Comparison of ENCODE assay signal across 1 cellular context in the genomic region with DNA sequence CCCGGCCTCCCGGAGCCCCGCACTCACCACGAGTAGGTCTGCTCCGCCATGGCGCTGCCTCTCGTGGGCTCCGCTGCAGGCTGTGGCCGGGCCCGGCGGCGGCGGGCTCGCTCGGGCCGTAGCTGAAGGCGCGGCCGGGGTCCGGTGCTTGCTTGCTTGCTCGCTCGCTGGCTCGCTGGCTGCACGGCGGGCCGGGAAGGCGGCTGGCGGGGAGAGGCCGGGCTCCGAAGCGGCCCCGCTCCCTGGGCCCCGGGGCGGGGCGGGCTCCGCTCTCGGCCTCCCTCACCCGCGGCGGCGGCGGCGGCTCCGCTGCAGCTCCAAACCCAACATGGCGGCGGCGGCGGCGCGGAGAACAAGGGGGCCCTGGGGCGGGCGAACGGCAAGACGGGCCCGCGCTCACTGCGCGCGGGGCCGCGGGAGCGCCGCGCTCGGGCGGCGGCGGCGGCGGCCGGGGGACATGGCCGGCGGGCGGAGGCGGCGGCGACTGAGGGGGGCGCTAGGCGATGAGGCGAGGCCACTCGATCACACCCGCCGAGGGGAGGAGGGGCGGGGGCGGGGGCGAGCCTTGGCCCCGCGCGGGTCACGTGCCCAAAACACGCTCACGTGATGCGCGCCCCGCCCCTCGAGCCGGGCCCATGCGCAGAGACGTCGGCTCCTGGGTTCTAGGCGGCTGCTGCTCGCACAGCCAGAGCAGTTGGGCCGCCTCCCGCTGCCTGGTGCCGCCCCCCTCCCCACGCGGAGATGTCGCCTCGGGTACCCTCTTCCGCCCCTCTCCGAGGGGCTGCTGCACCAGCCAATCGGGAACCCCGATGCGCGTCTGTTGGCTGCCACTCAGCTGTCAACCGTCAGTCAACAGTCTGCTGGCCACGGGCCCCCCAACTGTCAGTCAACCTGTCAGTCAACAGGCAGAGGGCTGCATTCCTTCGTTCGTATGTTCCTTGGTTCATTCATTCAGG.
TF ChIP-seq lines count a peak whose summit lies in the region.

A gene with protein sequence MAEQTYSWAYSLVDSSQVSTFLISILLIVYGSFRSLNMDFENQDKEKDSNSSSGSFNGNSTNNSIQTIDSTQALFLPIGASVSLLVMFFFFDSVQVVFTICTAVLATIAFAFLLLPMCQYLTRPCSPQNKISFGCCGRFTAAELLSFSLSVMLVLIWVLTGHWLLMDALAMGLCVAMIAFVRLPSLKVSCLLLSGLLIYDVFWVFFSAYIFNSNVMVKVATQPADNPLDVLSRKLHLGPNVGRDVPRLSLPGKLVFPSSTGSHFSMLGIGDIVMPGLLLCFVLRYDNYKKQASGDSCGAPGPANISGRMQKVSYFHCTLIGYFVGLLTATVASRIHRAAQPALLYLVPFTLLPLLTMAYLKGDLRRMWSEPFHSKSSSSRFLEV (minus strand): TSS at position 541 of the 956 bp plus-strand sequence. CDS start 491 bp downstream, at position 50.

TF ChIP-seq in GM12878, 131 proteins besides CTCF, POLR2A, EP300 and RAD21 (continued from another document and continues in another):
- TF ChIP-seq, protein P1, sequence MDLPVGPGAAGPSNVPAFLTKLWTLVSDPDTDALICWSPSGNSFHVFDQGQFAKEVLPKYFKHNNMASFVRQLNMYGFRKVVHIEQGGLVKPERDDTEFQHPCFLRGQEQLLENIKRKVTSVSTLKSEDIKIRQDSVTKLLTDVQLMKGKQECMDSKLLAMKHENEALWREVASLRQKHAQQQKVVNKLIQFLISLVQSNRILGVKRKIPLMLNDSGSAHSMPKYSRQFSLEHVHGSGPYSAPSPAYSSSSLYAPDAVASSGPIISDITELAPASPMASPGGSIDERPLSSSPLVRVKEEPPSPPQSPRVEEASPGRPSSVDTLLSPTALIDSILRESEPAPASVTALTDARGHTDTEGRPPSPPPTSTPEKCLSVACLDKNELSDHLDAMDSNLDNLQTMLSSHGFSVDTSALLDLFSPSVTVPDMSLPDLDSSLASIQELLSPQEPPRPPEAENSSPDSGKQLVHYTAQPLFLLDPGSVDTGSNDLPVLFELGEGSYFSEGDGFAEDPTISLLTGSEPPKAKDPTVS (IDR thresholded peaks at IDR 0.05; ENCODE audit: low read depth, low read length): no peak
- TF ChIP-seq, protein P2, sequence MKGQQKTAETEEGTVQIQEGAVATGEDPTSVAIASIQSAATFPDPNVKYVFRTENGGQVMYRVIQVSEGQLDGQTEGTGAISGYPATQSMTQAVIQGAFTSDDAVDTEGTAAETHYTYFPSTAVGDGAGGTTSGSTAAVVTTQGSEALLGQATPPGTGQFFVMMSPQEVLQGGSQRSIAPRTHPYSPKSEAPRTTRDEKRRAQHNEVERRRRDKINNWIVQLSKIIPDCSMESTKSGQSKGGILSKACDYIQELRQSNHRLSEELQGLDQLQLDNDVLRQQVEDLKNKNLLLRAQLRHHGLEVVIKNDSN (IDR thresholded peaks at IDR 0.05; ENCODE audit: borderline replicate concordance, extremely low read length, insufficient read depth, low read depth, low read length): peak; percentile 99
- TF ChIP-seq, protein P3, sequence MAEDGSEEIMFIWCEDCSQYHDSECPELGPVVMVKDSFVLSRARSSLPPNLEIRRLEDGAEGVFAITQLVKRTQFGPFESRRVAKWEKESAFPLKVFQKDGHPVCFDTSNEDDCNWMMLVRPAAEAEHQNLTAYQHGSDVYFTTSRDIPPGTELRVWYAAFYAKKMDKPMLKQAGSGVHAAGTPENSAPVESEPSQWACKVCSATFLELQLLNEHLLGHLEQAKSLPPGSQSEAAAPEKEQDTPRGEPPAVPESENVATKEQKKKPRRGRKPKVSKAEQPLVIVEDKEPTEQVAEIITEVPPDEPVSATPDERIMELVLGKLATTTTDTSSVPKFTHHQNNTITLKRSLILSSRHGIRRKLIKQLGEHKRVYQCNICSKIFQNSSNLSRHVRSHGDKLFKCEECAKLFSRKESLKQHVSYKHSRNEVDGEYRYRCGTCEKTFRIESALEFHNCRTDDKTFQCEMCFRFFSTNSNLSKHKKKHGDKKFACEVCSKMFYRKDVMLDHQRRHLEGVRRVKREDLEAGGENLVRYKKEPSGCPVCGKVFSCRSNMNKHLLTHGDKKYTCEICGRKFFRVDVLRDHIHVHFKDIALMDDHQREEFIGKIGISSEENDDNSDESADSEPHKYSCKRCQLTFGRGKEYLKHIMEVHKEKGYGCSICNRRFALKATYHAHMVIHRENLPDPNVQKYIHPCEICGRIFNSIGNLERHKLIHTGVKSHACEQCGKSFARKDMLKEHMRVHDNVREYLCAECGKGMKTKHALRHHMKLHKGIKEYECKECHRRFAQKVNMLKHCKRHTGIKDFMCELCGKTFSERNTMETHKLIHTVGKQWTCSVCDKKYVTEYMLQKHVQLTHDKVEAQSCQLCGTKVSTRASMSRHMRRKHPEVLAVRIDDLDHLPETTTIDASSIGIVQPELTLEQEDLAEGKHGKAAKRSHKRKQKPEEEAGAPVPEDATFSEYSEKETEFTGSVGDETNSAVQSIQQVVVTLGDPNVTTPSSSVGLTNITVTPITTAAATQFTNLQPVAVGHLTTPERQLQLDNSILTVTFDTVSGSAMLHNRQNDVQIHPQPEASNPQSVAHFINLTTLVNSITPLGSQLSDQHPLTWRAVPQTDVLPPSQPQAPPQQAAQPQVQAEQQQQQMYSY (CRISPR knock-in tag; IDR thresholded peaks at IDR 0.05): peak; percentile 44; the same call in 1 of the 2 replicates
- TF ChIP-seq BHLHE40 (IDR thresholded peaks at IDR 0.05; ENCODE audit: borderline replicate concordance in 1 of 2, low read depth in 2 of 2, low read length in 1 of 2) (peak; percentile 96 to 100), HDAC2 (IDR thresholded peaks at IDR 0.05) (no peak), EZH2 (IDR thresholded peaks at IDR 0.05; ENCODE audit: borderline replicate concordance, control insufficient read depth, low read depth, low read length) (no peak), SP1 (IDR thresholded peaks at IDR 0.05; ENCODE audit: low read depth, low read length) (peak; percentile 19), KDM1A (IDR thresholded peaks at IDR 0.05; ENCODE audit: borderline replicate concordance) (no peak), JUNB (IDR thresholded peaks at IDR 0.05) (no peak), JUND (IDR thresholded peaks at IDR 0.05; ENCODE audit: low read depth, low read length) (no peak), CHD4 (IDR thresholded peaks at IDR 0.05) (no peak), SIX5 (IDR thresholded peaks at IDR 0.05; ENCODE audit: low read depth, low read length, severe bottlenecking) (no peak), CREB1 (IDR thresholded peaks at IDR 0.05; ENCODE audit: low read depth) (peak; percentile 33; the same call in 1 of the 2 replicates), CEBPB (IDR thresholded peaks at IDR 0.05; ENCODE audit: borderline replicate concordance in 1 of 2, low read depth in 2 of 2, low read length in 2 of 2) (no peak), SMC3 (IDR thresholded peaks at IDR 0.05; ENCODE audit: borderline replicate concordance, low read length) (no peak), RAD51 (IDR thresholded peaks at IDR 0.05) (peak; percentile 99), HDGF (IDR thresholded peaks at IDR 0.05) (peak; percentile 68), MYB (IDR thresholded peaks at IDR 0.05; ENCODE audit: borderline replicate concordance, low read depth, low read length) (no peak)
- TF ChIP-seq, protein P4, sequence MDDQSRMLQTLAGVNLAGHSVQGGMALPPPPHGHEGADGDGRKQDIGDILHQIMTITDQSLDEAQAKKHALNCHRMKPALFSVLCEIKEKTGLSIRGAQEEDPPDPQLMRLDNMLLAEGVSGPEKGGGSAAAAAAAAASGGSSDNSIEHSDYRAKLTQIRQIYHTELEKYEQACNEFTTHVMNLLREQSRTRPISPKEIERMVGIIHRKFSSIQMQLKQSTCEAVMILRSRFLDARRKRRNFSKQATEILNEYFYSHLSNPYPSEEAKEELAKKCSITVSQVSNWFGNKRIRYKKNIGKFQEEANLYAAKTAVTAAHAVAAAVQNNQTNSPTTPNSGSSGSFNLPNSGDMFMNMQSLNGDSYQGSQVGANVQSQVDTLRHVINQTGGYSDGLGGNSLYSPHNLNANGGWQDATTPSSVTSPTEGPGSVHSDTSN (IDR thresholded peaks at IDR 0.05; ENCODE audit: insufficient replicate concordance, low read depth, low read length): peak; percentile 93
- TF ChIP-seq, protein P5, sequence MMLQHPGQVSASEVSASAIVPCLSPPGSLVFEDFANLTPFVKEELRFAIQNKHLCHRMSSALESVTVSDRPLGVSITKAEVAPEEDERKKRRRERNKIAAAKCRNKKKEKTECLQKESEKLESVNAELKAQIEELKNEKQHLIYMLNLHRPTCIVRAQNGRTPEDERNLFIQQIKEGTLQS (IDR thresholded peaks at IDR 0.05; ENCODE audit: borderline replicate concordance, extremely low read depth, low read depth, low read length): peak; percentile 99
- TF ChIP-seq, protein P6, sequence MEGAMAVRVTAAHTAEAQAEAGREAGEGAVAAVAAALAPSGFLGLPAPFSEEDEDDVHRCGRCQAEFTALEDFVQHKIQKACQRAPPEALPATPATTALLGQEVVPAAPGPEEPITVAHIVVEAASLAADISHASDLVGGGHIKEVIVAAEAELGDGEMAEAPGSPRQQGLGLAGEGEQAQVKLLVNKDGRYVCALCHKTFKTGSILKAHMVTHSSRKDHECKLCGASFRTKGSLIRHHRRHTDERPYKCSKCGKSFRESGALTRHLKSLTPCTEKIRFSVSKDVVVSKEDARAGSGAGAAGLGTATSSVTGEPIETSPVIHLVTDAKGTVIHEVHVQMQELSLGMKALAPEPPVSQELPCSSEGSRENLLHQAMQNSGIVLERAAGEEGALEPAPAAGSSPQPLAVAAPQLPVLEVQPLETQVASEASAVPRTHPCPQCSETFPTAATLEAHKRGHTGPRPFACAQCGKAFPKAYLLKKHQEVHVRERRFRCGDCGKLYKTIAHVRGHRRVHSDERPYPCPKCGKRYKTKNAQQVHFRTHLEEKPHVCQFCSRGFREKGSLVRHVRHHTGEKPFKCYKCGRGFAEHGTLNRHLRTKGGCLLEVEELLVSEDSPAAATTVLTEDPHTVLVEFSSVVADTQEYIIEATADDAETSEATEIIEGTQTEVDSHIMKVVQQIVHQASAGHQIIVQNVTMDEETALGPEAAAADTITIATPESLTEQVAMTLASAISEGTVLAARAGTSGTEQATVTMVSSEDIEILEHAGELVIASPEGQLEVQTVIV (IDR thresholded peaks at IDR 0.05; ENCODE audit: borderline replicate concordance, partially characterized antibody): no peak
- TF ChIP-seq, protein P7, sequence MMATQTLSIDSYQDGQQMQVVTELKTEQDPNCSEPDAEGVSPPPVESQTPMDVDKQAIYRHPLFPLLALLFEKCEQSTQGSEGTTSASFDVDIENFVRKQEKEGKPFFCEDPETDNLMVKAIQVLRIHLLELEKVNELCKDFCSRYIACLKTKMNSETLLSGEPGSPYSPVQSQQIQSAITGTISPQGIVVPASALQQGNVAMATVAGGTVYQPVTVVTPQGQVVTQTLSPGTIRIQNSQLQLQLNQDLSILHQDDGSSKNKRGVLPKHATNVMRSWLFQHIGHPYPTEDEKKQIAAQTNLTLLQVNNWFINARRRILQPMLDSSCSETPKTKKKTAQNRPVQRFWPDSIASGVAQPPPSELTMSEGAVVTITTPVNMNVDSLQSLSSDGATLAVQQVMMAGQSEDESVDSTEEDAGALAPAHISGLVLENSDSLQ (IDR thresholded peaks at IDR 0.05): peak; percentile 97
- TF ChIP-seq, protein P8, sequence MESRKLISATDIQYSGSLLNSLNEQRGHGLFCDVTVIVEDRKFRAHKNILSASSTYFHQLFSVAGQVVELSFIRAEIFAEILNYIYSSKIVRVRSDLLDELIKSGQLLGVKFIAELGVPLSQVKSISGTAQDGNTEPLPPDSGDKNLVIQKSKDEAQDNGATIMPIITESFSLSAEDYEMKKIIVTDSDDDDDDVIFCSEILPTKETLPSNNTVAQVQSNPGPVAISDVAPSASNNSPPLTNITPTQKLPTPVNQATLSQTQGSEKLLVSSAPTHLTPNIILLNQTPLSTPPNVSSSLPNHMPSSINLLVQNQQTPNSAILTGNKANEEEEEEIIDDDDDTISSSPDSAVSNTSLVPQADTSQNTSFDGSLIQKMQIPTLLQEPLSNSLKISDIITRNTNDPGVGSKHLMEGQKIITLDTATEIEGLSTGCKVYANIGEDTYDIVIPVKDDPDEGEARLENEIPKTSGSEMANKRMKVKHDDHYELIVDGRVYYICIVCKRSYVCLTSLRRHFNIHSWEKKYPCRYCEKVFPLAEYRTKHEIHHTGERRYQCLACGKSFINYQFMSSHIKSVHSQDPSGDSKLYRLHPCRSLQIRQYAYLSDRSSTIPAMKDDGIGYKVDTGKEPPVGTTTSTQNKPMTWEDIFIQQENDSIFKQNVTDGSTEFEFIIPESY (IDR thresholded peaks at IDR 0.05): no peak
- TF ChIP-seq, protein P9, sequence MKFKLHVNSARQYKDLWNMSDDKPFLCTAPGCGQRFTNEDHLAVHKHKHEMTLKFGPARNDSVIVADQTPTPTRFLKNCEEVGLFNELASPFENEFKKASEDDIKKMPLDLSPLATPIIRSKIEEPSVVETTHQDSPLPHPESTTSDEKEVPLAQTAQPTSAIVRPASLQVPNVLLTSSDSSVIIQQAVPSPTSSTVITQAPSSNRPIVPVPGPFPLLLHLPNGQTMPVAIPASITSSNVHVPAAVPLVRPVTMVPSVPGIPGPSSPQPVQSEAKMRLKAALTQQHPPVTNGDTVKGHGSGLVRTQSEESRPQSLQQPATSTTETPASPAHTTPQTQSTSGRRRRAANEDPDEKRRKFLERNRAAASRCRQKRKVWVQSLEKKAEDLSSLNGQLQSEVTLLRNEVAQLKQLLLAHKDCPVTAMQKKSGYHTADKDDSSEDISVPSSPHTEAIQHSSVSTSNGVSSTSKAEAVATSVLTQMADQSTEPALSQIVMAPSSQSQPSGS (IDR thresholded peaks at IDR 0.05; ENCODE audit: low read length): no peak
- TF ChIP-seq, protein P10, sequence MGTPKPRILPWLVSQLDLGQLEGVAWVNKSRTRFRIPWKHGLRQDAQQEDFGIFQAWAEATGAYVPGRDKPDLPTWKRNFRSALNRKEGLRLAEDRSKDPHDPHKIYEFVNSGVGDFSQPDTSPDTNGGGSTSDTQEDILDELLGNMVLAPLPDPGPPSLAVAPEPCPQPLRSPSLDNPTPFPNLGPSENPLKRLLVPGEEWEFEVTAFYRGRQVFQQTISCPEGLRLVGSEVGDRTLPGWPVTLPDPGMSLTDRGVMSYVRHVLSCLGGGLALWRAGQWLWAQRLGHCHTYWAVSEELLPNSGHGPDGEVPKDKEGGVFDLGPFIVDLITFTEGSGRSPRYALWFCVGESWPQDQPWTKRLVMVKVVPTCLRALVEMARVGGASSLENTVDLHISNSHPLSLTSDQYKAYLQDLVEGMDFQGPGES (IDR thresholded peaks at IDR 0.05): 0 out of 2 replicates have a peak, but pooled peaks have one; percentile 21
